ENCODE assay signal across 8 cellular contexts in genomic region chr22:30606455-30607299, GRCh38. TPM values are rescaled to one million over a fixed set of nuclear protein-coding genes. Genes with fewer than 3 reads are reported as not detected.
DNase-seq lines count a peak whose midpoint lies in the region; ATAC-seq and TF ChIP-seq lines count a peak whose summit lies in the region.

TCN2 (plus strand) TSS chr22:30607174; CDS start chr22:30607332, 158 bp downstream.

- CTCF ChIA-PET in CD8-positive, alpha-beta T cell (lab: Charles Lee) = interaction anchor here (1.2 to 2.6 kb wide), 3 partner anchors 17 to 28 kb away, joined by 3 to 12 read pairs (median 3); no protein-coding TSS in a partner anchor

- POLR2A ChIA-PET in CD8-positive, alpha-beta T cell (lab: Charles Lee) = interaction anchor here (1.1 kb wide), 1 partner anchor 15 kb away, joined by 3 read pairs; the partner anchor contains the start of gene PES1

- H3K27ac Mint-ChIP-seq in CD8-positive, alpha-beta T cell = no peak within 1 kb of the TSS

- no peak within 1 kb of the TSS for H3K27ac ChIP-seq in CD8-positive, alpha-beta T cell (ENCODE audit: low read depth, low read length)

- H3K4me1 Mint-ChIP-seq in CD8-positive, alpha-beta T cell (ENCODE audit: low read depth) = peaks cover 18% of the 10 kb centered on the region

- no peaks in the 10 kb centered on the region for H3K27me3 Mint-ChIP-seq in CD8-positive, alpha-beta T cell (ENCODE audit: low read depth)

- peak within 1 kb of the TSS; percentile 85 for H3K4me3 Mint-ChIP-seq in CD8-positive, alpha-beta T cell

- peak; percentile 53 for ATAC-seq in CD8-positive, alpha-beta T cell

- no peaks in the 10 kb centered on the region for H3K36me3 ChIP-seq in CD8-positive, alpha-beta T cell (ENCODE audit: insufficient read depth, low read length)

- H3K4me3 ChIP-seq in CD8-positive, alpha-beta T cell (ENCODE audit: low read depth, low read length) = peak within 1 kb of the TSS; percentile 78

- no peaks in the 10 kb centered on the region for H3K36me3 Mint-ChIP-seq in CD8-positive, alpha-beta T cell

- intact Hi-C loops in CD8-positive, alpha-beta T cell (cut with DNase I, micrococcal nuclease) = loop anchor here in 1 of 2 experiments (1.0 to 10.0 kb wide), 2 partner anchors 14 to 502 kb away; no protein-coding TSS in a partner anchor

- DNase-seq in CD8-positive, alpha-beta T cell = peak in 4 of 7 experiments; percentile 6 to 60 (median 18)
- DNase-seq in H4 (ENCODE audit: low spot score) (peak; percentile 54), NCI-H2227 treated with DMSO at 0.1 percent for 48 hours (lab: John Stamatoyannopoulos, UW) (peak; percentile 82), activated T-cell treated with anti-CD3 and anti-CD28 coated beads for 48 hours (ENCODE audit: low read depth) (peak; percentile 32), fibroblast of gingiva (ENCODE audit: low read depth) (peak; percentile 51), mucosa of gallbladder (ENCODE audit: low spot score) (peak; percentile 87), stromal cell of bone marrow (ENCODE audit: low read depth) (peak; percentile 54), GDM1 (lab: John Stamatoyannopoulos, UW) (no peak)

- H3K9me3 Mint-ChIP-seq in CD8-positive, alpha-beta T cell = no peaks in the 10 kb centered on the region

- no peak for TF ChIP-seq CTCF in CD8-positive, alpha-beta T cell (IDR thresholded peaks at IDR 0.05)

- H3K4me1 ChIP-seq in CD8-positive, alpha-beta T cell (ENCODE audit: insufficient read depth, low read length) = peaks cover 10% of the 10 kb centered on the region

- no peaks in the 10 kb centered on the region for H3K9me3 ChIP-seq in CD8-positive, alpha-beta T cell (ENCODE audit: low read length)

- no peaks in the 10 kb centered on the region for H3K27me3 ChIP-seq in CD8-positive, alpha-beta T cell (ENCODE audit: insufficient read depth, low read length)

RNA-seq across cellular contexts. Expression of gene TCN2, which starts in this region (rescaled TPM):
- under 1 TPM in 1 of 2 experiments, not detected in 1; 0.17 TPM for total RNA-seq in CD8-positive, alpha-beta T cell
- total RNA-seq in H4 (2014; rRNA removed; shearing (Covaris generic)) = 6.1 and 7.6 TPM in 2 replicates
- total RNA-seq in mucosa of gallbladder = 186 TPM

Comparison
In these comparisons a context has a peak if more than half of its experiments do, and no peak if none do; other contexts are left out.
1. RNA of gene TCN2 (total RNA-seq): 186 TPM in mucosa of gallbladder (single experiment); 6.1 to 7.6 TPM in H4 and 0.17 TPM in CD8-positive, alpha-beta T cell; every median in the first group is over 10 times any median in the second.
2. Peak in DNase-seq, ATAC-seq and H3K4me3 ChIP-seq in CD8-positive, alpha-beta T cell; RNA of the gene not detected or under 1 TPM.